1 cellular context compared by ENCODE assay signal in the genomic region with DNA sequence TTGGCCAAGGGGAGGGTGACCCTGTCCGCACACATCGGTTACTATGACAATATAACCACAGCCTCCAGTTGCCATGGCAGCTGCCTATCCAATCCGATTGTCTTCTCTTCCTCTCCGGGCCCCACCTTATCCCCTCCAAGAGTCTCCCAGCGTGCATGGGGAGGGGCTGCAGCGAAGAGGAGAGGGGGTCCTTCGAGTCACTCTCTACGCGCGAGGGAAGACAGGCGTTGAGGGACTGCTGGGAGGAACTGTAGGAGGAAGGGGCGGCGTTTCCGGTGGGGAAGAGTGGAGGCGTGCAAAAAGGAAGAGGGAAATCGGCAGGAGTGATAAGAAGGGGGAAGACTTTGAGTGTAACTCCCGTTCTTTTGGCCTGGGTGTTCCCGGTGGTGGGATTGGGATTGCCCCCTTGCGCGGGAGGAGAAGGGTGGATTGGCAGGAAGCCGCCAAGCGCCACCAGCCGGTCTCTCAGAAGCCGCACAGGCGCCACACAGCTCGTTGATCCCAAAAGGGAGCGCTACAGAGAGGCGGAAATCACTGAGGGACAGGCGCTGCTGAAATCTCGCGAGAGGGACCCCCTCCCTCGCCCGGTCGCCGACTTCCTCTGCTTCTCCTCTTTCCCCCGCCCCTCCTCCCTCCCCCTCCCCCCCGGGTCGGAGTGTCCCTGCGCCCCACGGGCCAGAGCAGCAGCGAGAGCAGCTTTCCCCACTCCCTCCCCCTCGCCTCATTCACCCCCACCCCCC.
TF ChIP-seq lines count a peak whose summit lies in the region.

No MANE protein-coding gene starts in this region.

TF ChIP-seq in HepG2, 621 proteins besides CTCF, POLR2A, EP300 and RAD21 (continued from another document and continues in another):
- TF ChIP-seq, protein P1, sequence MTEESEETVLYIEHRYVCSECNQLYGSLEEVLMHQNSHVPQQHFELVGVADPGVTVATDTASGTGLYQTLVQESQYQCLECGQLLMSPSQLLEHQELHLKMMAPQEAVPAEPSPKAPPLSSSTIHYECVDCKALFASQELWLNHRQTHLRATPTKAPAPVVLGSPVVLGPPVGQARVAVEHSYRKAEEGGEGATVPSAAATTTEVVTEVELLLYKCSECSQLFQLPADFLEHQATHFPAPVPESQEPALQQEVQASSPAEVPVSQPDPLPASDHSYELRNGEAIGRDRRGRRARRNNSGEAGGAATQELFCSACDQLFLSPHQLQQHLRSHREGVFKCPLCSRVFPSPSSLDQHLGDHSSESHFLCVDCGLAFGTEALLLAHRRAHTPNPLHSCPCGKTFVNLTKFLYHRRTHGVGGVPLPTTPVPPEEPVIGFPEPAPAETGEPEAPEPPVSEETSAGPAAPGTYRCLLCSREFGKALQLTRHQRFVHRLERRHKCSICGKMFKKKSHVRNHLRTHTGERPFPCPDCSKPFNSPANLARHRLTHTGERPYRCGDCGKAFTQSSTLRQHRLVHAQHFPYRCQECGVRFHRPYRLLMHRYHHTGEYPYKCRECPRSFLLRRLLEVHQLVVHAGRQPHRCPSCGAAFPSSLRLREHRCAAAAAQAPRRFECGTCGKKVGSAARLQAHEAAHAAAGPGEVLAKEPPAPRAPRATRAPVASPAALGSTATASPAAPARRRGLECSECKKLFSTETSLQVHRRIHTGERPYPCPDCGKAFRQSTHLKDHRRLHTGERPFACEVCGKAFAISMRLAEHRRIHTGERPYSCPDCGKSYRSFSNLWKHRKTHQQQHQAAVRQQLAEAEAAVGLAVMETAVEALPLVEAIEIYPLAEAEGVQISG (CRISPR knock-in tag; IDR thresholded peaks at IDR 0.05) = peak; percentile 92
- no peak for TF ChIP-seq MAFF (IDR thresholded peaks at IDR 0.05; ENCODE audit: low read depth, low read length)
- no peak for TF ChIP-seq ZNF17 (CRISPR knock-in tag; IDR thresholded peaks at IDR 0.05)
- TF ChIP-seq, protein P2, sequence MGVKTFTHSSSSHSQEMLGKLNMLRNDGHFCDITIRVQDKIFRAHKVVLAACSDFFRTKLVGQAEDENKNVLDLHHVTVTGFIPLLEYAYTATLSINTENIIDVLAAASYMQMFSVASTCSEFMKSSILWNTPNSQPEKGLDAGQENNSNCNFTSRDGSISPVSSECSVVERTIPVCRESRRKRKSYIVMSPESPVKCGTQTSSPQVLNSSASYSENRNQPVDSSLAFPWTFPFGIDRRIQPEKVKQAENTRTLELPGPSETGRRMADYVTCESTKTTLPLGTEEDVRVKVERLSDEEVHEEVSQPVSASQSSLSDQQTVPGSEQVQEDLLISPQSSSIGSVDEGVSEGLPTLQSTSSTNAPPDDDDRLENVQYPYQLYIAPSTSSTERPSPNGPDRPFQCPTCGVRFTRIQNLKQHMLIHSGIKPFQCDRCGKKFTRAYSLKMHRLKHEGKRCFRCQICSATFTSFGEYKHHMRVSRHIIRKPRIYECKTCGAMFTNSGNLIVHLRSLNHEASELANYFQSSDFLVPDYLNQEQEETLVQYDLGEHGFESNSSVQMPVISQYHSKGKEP (CRISPR knock-in tag; IDR thresholded peaks at IDR 0.05) = no peak
- TF ChIP-seq, protein P3, sequence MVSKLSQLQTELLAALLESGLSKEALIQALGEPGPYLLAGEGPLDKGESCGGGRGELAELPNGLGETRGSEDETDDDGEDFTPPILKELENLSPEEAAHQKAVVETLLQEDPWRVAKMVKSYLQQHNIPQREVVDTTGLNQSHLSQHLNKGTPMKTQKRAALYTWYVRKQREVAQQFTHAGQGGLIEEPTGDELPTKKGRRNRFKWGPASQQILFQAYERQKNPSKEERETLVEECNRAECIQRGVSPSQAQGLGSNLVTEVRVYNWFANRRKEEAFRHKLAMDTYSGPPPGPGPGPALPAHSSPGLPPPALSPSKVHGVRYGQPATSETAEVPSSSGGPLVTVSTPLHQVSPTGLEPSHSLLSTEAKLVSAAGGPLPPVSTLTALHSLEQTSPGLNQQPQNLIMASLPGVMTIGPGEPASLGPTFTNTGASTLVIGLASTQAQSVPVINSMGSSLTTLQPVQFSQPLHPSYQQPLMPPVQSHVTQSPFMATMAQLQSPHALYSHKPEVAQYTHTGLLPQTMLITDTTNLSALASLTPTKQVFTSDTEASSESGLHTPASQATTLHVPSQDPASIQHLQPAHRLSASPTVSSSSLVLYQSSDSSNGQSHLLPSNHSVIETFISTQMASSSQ (IDR thresholded peaks at IDR 0.05; ENCODE audit: low read depth) = peak; percentile 18; the same call in 1 of the 2 replicates
- TF ChIP-seq, protein P3 (CRISPR knock-in tag; IDR thresholded peaks at IDR 0.05; ENCODE audit: borderline replicate concordance) = peak; percentile 40; the same call in 1 of the 2 replicates
- no peak for TF ChIP-seq ZNF460 (CRISPR knock-in tag; IDR thresholded peaks at IDR 0.05; ENCODE audit: borderline replicate concordance)
- peak; percentile 79 for TF ChIP-seq NR2C2 (CRISPR knock-in tag; IDR thresholded peaks at IDR 0.05; ENCODE audit: borderline replicate concordance)
- TF ChIP-seq LCORL (IDR thresholded peaks at IDR 0.05) = peak; percentile 63; the same call in 1 of the 2 replicates
- no peak; the same call in 1 of the 2 replicates for TF ChIP-seq LCORL (CRISPR knock-in tag; IDR thresholded peaks at IDR 0.05)
- TF ChIP-seq ZNF441 (CRISPR knock-in tag; IDR thresholded peaks at IDR 0.05; ENCODE audit: borderline replicate concordance) = no peak; the same call in 1 of the 2 replicates
- TF ChIP-seq ZNF652 (CRISPR knock-in tag; IDR thresholded peaks at IDR 0.05; ENCODE audit: borderline replicate concordance, low read depth) = 0 out of 2 replicates have a peak, but pooled peaks have one; percentile 13
- TF ChIP-seq ZBTB38 (CRISPR knock-in tag; IDR thresholded peaks at IDR 0.05) = no peak
- TF ChIP-seq KLF11 (CRISPR knock-in tag; IDR thresholded peaks at IDR 0.05) = no peak; the same call in 1 of the 2 replicates
- peak; percentile 97 for TF ChIP-seq CCAR2 (optimal IDR thresholded peaks at IDR 0.05; ENCODE audit: low read depth, low read length)
- TF ChIP-seq ZNF672 (CRISPR knock-in tag; IDR thresholded peaks at IDR 0.05) = no peak
- TF ChIP-seq, protein P4, sequence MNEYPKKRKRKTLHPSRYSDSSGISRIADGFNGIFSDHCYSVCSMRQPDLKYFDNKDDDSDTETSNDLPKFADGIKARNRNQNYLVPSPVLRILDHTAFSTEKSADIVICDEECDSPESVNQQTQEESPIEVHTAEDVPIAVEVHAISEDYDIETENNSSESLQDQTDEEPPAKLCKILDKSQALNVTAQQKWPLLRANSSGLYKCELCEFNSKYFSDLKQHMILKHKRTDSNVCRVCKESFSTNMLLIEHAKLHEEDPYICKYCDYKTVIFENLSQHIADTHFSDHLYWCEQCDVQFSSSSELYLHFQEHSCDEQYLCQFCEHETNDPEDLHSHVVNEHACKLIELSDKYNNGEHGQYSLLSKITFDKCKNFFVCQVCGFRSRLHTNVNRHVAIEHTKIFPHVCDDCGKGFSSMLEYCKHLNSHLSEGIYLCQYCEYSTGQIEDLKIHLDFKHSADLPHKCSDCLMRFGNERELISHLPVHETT (CRISPR knock-in tag; conservative IDR thresholded peaks at IDR 0.05) = no peak
- TF ChIP-seq ADNP (CRISPR knock-in tag; IDR thresholded peaks at IDR 0.05) = no peak
- no peak for TF ChIP-seq SIX1 (CRISPR knock-in tag; IDR thresholded peaks at IDR 0.05; ENCODE audit: borderline replicate concordance)
- TF ChIP-seq, protein P5, sequence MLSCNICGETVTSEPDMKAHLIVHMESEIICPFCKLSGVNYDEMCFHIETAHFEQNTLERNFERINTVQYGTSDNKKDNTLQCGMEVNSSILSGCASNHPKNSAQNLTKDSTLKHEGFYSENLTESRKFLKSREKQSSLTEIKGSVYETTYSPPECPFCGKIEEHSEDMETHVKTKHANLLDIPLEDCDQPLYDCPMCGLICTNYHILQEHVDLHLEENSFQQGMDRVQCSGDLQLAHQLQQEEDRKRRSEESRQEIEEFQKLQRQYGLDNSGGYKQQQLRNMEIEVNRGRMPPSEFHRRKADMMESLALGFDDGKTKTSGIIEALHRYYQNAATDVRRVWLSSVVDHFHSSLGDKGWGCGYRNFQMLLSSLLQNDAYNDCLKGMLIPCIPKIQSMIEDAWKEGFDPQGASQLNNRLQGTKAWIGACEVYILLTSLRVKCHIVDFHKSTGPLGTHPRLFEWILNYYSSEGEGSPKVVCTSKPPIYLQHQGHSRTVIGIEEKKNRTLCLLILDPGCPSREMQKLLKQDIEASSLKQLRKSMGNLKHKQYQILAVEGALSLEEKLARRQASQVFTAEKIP (CRISPR knock-in tag; IDR thresholded peaks at IDR 0.05; ENCODE audit: borderline replicate concordance) = no peak
- TF ChIP-seq HMGA1 (CRISPR knock-in tag; conservative IDR thresholded peaks at IDR 0.05) = no peak
- no peak for TF ChIP-seq DNMT3B (CRISPR knock-in tag; conservative IDR thresholded peaks at IDR 0.05)
- TF ChIP-seq, protein P6, sequence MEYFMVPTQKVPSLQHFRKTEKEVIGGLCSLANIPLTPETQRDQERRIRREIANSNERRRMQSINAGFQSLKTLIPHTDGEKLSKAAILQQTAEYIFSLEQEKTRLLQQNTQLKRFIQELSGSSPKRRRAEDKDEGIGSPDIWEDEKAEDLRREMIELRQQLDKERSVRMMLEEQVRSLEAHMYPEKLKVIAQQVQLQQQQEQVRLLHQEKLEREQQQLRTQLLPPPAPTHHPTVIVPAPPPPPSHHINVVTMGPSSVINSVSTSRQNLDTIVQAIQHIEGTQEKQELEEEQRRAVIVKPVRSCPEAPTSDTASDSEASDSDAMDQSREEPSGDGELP (IDR thresholded peaks at IDR 0.05; ENCODE audit: borderline replicate concordance, low read depth) = peak; percentile 24; the same call in 1 of the 2 replicates
- TF ChIP-seq FOXJ3 (CRISPR knock-in tag; IDR thresholded peaks at IDR 0.05; ENCODE audit: borderline replicate concordance) = 0 out of 2 replicates have a peak, but pooled peaks have one; percentile 18
- TF ChIP-seq, protein P7, sequence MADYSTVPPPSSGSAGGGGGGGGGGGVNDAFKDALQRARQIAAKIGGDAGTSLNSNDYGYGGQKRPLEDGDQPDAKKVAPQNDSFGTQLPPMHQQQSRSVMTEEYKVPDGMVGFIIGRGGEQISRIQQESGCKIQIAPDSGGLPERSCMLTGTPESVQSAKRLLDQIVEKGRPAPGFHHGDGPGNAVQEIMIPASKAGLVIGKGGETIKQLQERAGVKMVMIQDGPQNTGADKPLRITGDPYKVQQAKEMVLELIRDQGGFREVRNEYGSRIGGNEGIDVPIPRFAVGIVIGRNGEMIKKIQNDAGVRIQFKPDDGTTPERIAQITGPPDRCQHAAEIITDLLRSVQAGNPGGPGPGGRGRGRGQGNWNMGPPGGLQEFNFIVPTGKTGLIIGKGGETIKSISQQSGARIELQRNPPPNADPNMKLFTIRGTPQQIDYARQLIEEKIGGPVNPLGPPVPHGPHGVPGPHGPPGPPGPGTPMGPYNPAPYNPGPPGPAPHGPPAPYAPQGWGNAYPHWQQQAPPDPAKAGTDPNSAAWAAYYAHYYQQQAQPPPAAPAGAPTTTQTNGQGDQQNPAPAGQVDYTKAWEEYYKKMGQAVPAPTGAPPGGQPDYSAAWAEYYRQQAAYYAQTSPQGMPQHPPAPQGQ (CRISPR knock-in tag; IDR thresholded peaks at IDR 0.05; ENCODE audit: borderline replicate concordance) = no peak
- no peak for TF ChIP-seq PRMT3 (CRISPR knock-in tag; IDR thresholded peaks at IDR 0.05; ENCODE audit: borderline replicate concordance, low read depth)
- TF ChIP-seq ZNF891 (CRISPR knock-in tag; IDR thresholded peaks at IDR 0.05) = peak; percentile 59; the same call in 1 of the 2 replicates
- no peak for TF ChIP-seq ZBTB20 (CRISPR knock-in tag; IDR thresholded peaks at IDR 0.05; ENCODE audit: borderline replicate concordance, low read depth)
- TF ChIP-seq TCF12 (IDR thresholded peaks at IDR 0.05) = no peak
- TF ChIP-seq TCF12 (CRISPR knock-in tag; IDR thresholded peaks at IDR 0.05) = no peak
- TF ChIP-seq ONECUT2 (CRISPR knock-in tag; IDR thresholded peaks at IDR 0.05) = no peak
- TF ChIP-seq KLF16 (CRISPR knock-in tag; IDR thresholded peaks at IDR 0.05) = no peak; a peak in 1 of 4 replicates
- TF ChIP-seq, protein P8, sequence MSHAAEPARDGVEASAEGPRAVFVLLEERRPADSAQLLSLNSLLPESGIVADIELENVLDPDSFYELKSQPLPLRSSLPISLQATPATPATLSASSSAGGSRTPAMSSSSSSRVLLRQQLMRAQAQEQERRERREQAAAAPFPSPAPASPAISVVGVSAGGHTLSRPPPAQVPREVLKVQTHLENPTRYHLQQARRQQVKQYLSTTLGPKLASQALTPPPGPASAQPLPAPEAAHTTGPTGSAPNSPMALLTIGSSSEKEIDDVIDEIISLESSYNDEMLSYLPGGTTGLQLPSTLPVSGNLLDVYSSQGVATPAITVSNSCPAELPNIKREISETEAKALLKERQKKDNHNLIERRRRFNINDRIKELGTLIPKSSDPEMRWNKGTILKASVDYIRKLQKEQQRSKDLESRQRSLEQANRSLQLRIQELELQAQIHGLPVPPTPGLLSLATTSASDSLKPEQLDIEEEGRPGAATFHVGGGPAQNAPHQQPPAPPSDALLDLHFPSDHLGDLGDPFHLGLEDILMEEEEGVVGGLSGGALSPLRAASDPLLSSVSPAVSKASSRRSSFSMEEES (CRISPR knock-in tag; IDR thresholded peaks at IDR 0.05) = 0 out of 2 replicates have a peak, but pooled peaks have one; percentile 44
- peak; percentile 69; the same call in 1 of the 2 replicates for TF ChIP-seq ZNF567 (CRISPR knock-in tag; IDR thresholded peaks at IDR 0.05; ENCODE audit: borderline replicate concordance)
- TF ChIP-seq EHMT2 (IDR thresholded peaks at IDR 0.05; ENCODE audit: borderline replicate concordance, low read depth, low read length) = 0 out of 2 replicates have a peak, but pooled peaks have one; percentile 50
- no peak for TF ChIP-seq POLR2AphosphoS2 (IDR thresholded peaks at IDR 0.05; ENCODE audit: low read depth, low read length)
- TF ChIP-seq, protein P9, sequence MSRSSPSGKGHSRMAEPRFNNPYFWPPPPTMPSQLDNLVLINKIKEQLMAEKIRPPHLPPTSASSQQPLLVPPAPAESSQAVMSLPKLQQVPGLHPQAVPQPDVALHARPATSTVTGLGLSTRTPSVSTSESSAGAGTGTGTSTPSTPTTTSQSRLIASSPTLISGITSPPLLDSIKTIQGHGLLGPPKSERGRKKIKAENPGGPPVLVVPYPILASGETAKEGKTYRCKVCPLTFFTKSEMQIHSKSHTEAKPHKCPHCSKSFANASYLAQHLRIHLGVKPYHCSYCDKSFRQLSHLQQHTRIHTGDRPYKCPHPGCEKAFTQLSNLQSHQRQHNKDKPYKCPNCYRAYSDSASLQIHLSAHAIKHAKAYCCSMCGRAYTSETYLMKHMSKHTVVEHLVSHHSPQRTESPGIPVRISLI (CRISPR knock-in tag; IDR thresholded peaks at IDR 0.05; ENCODE audit: borderline replicate concordance) = 0 out of 2 replicates have a peak, but pooled peaks have one; percentile 17
- TF ChIP-seq ZNF766 (CRISPR knock-in tag; IDR thresholded peaks at IDR 0.05; ENCODE audit: borderline replicate concordance) = 0 out of 2 replicates have a peak, but pooled peaks have one; percentile 28
- no peak for TF ChIP-seq ZNF549 (CRISPR knock-in tag; IDR thresholded peaks at IDR 0.05)
